In the genomic region with DNA sequence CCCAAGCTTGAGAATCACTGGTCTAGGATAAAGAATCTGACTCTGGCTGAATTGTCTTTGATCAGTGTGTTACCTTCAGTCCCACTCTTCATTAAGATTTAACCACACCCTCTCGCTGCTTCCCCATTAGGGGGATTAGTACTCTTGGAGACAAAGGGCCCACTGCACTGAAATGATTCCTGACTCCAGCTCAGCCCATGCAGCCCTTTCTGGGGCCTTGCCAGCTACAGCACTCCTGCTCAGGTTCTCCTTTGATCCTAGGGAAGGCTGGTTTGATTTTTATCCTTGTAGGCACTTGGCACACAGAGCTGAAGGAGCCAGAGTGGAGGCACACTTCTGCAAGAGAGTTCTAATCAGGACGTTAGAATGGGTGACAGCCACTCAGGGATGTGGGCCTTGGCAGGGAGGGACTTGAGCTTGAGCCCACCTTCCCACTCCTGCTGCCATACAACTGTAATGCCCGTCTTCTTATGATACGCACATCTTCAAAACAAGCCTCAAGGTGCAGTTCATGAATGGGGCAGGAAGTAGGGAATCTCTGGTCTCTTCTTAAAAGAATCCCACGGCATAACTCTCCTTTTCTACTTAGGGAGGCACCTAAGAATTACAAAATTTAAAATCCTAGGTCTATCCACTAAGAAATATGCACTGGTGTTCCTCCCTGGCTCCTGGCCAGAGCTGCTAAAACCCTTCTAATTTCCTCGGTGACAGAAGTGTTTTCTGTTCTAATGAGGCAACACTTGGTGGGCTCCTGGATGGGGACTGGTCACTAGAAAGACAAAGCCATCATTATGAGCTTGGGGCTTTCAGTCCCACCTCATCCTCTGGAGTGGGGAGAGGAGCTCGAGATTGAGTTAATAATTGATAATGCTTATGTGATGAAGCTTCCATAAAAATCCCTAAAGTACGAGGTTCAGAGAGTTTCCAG, we compare ENCODE assay signal across 1 cellular context.
A peak's percentile ranks its signal among the peaks of the same experiment; 100 is the strongest.
TF ChIP-seq lines count a peak whose summit lies in the region.

No MANE protein-coding gene starts in this region.

TF ChIP-seq in K562, 482 proteins besides CTCF, POLR2A, EP300 and RAD21:
- TF ChIP-seq HIVEP1 (CRISPR knock-in tag; IDR thresholded peaks at IDR 0.05) (no peak), U2AF2 (optimal IDR thresholded peaks at IDR 0.05; ENCODE audit: low read depth, low read length) (no peak), PYGO2 (tag; IDR thresholded peaks at IDR 0.05) (no peak), NFIC (IDR thresholded peaks at IDR 0.05) (0 out of 2 replicates have a peak, but pooled peaks have one; percentile 11)
